13 cellular contexts compared by ENCODE assay signal in the genomic region with DNA sequence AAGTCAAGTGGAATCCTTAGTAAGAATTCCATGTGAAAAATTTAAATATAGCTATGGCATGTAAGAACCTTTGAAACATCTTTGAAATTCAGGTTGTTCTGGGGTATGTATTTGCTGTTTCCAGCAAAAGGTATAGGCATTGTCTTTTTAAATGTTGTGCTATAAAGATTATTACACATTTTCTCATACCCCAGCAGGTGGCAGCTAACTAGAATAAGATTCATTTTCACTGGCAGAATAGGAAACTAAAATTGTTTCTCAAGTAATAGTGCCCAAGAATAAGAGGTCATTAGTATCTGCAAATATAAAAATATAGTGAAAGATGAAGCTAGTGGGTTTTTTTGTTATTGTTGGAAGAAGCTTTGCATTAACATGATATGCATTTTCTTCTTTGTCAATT. TPM values are rescaled to one million over a fixed set of nuclear protein-coding genes. Genes with fewer than 3 reads are reported as not detected.
DNase-seq lines count a peak whose midpoint lies in the region; TF ChIP-seq lines count a peak whose summit lies in the region.
"Had no signal": no experiment of that assay in that cellular context is flagged by ENCODE, and none has a peak within 500 bp of the region (broad histone marks: within the 10 kb centered on the region; RNA-seq: fewer than 3 reads in every experiment).

No MANE protein-coding gene starts in this region.

- CTCF ChIA-PET in OCI-LY7 (lab: Charles Lee; ENCODE audit: unreplicated experiment), result no interaction called here

- DNase-seq in AG09309 (ENCODE audit: low read depth), result no peak
- peak; percentile 64 for DNase-seq in G401 (ENCODE audit: low spot score)
- no peak for DNase-seq in OCI-LY7 (ENCODE audit: low spot score)
- peak; percentile 35 for DNase-seq in fibroblast of the aortic adventitia (ENCODE audit: low read depth)
- no peak for DNase-seq in AG08396 (ENCODE audit: low spot score)
- no peak for DNase-seq in amniotic stem cell (lab: John Stamatoyannopoulos, UW)
- DNase-seq in HuH-7 (ENCODE audit: low spot score), result no peak
- DNase-seq in kidney glomerular epithelial cell (lab: John Stamatoyannopoulos, UW), result no peak
- DNase-seq: activated CD4-positive, alpha-beta T cell treated with anti-CD3 and anti-CD28 coated beads for 48 hours; kidney; nephron progenitor cell had no signal

- H2AFZ ChIP-seq in OCI-LY7 (ENCODE audit: low read length), result no peak overlapping the region

- in situ Hi-C loops in G401 (cut with HindIII; ENCODE audit: low sequenced_read_pairs), result no loop called here

- no peak overlapping the region for H3K4me2 ChIP-seq in OCI-LY7 (ENCODE audit: low read length)

- no peaks in the 10 kb centered on the region for H3K9me3 ChIP-seq in OCI-LY7 (ENCODE audit: low read length)
- H3K9me3 ChIP-seq: esophagus muscularis mucosa, SJSA1 had no signal

- H3K36me3 ChIP-seq in OCI-LY7 (ENCODE audit: insufficient read depth, low read length), result no peaks in the 10 kb centered on the region
- H3K36me3 ChIP-seq: esophagus muscularis mucosa, SJSA1 had no signal

- TF ChIP-seq CTCF in AG09309 (IDR thresholded peaks at IDR 0.05; ENCODE audit: control insufficient read depth, insufficient read depth, low read depth, low read length, missing control alignments), result peak; percentile 11
- peak; percentile 50 for TF ChIP-seq CTCF in OCI-LY7 (conservative IDR thresholded peaks at IDR 0.05; ENCODE audit: low read length)
- TF ChIP-seq CTCF in fibroblast of the aortic adventitia (IDR thresholded peaks at IDR 0.05; ENCODE audit: insufficient read depth, low read length), result no peak

- H3K4me3 ChIP-seq in AG09309 (ENCODE audit: control insufficient read depth, low read depth, low read length) (no peak overlapping the region), OCI-LY7 (ENCODE audit: low read depth, low read length, poor library complexity, severe bottlenecking) (no peak overlapping the region), fibroblast of the aortic adventitia (ENCODE audit: low read depth, low read length) (peak overlapping the region; percentile 43)
- H3K4me3 ChIP-seq: esophagus muscularis mucosa, SJSA1 had no signal

- no TSS peak for BruUV-seq in OCI-LY7 (replicated peaks; lab: Mats Ljungman, UMichigan)

- no peaks in the 10 kb centered on the region for H3K4me1 ChIP-seq in OCI-LY7 (ENCODE audit: insufficient read depth, low read length, poor library complexity, severe bottlenecking)

- H3K9me2 ChIP-seq in OCI-LY7 (ENCODE audit: insufficient read depth, low read length), result no peaks in the 10 kb centered on the region

- H3K79me2 ChIP-seq in OCI-LY7 (ENCODE audit: insufficient read depth, low read depth, low read length), result no peaks in the 10 kb centered on the region

- H3K27ac ChIP-seq in OCI-LY7 (ENCODE audit: low read depth, low read length, poor library complexity, severe bottlenecking), result no peak overlapping the region
- H3K27ac ChIP-seq: esophagus muscularis mucosa, SJSA1 had no signal

- intact Hi-C loops in OCI-LY7 (cut with micrococcal nuclease; ENCODE audit: unreplicated experiment), result no loop called here

- H4K20me1 ChIP-seq in OCI-LY7 (ENCODE audit: insufficient read depth, low read length), result no peaks in the 10 kb centered on the region

- POLR2A ChIA-PET in OCI-LY7 (lab: Charles Lee), result no interaction called here

RNA-seq across cellular contexts. Expression of a gene that starts 1.8 kb away (rescaled TPM):
- not detected in 2 replicates for total RNA-seq in G401 (2014; rRNA removed; shearing (Covaris generic))
- not detected in 2 replicates for total RNA-seq in OCI-LY7 (2014; rRNA removed; shearing (Covaris generic))
- total RNA-seq in OCI-LY7 (2022) (not detected in 2 replicates), fibroblast of the aortic adventitia (ENCODE audit: low replicate concordance) (8.3 and 8.9 TPM in 2 replicates)

Comparison
In these comparisons a context has a peak if more than half of its experiments do, and no peak if none do; other contexts are left out.
1. DNase-seq: peak in G401 (single experiment) and fibroblast of the aortic adventitia (single experiment); none in AG09309 (single experiment), OCI-LY7 (single experiment), AG08396 (single experiment), amniotic stem cell (single experiment), HuH-7 (single experiment) and kidney glomerular epithelial cell (single experiment).